ENCODE assay signal across 21 cellular contexts in the genomic region with DNA sequence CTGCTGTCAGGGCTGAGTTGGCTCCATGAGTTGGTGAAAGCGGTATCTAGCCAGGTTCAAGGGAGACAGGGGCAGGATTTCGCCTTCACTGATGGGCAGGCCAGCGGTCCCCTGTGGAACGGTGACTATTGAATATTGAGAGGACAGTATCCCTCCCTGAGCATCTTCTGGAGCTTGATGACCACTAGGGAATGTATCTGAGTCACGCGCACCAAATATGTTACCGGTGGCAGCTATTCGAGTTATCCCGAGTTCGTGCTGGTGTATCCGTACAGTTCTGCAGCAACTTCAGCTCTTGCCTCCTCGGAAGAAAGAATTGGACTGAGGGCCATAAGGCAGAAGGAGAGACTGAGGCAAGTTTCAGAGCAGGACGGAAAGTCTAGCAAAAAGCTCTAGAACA. TPM values are rescaled to one million over a fixed set of nuclear protein-coding genes. Genes with fewer than 3 reads are reported as not detected.
DNase-seq lines count a peak whose midpoint lies in the region; ATAC-seq, FAIRE-seq and TF ChIP-seq lines count a peak whose summit lies in the region.
"Had no signal": no experiment of that assay in that cellular context is flagged by ENCODE, and none has a peak within 500 bp of the region (broad histone marks: within the 10 kb centered on the region; RNA-seq: fewer than 3 reads in every experiment).

No MANE protein-coding gene starts in this region.

- H3K14ac ChIP-seq in mesenchymal stem cell (ENCODE audit: low read length in 2 of 2): no peak overlapping the region

- no peak overlapping the region for H2BK15ac ChIP-seq in mesenchymal stem cell (ENCODE audit: low read depth, poor library complexity, severe bottlenecking)

- peak overlapping the region; percentile 38 for H4K8ac ChIP-seq in mesenchymal stem cell (ENCODE audit: low read length)

- FAIRE-seq in K562 (lab: Jason Lieb, UNC): no peak
- FAIRE-seq: A549, D721Med had no signal

- peaks cover 4% of the 10 kb centered on the region for H3K9me1 ChIP-seq in K562 (ENCODE audit: control insufficient read depth, insufficient read depth, low read length)

- no peak for TF ChIP-seq EP300 in K562 (IDR thresholded peaks at IDR 0.05; ENCODE audit: low read length)

- WGBS in K562 (ENCODE audit: insufficient coverage, low coverage, missing lambda C conversion rate): 91% methylated on average over 13 of the region's 13 CpGs
- WGBS in mesenchymal stem cell: 89% methylated on average over 13 of the region's 13 CpGs

- H3K4me1 Mint-ChIP-seq in activated CD8-positive, alpha-beta T cell treated with anti-CD3 and anti-CD28 coated beads, Interleukin-2, amount 10 ng/mL, durations not matched to agents 7 days and 5 days (ENCODE audit: low read depth): peaks cover 15% of the 10 kb centered on the region

- no peaks in the 10 kb centered on the region for H3K27me3 Mint-ChIP-seq in activated CD8-positive, alpha-beta T cell treated with anti-CD3 and anti-CD28 coated beads, Interleukin-2, amount 10 ng/mL, durations not matched to agents 7 days and 5 days (ENCODE audit: low read depth)
- H3K27me3 Mint-ChIP-seq: CD4-positive, alpha-beta T cell; IgD-negative memory B cell had no signal

- in situ Hi-C loops in K562 (cut with MboI): loop anchor here (5.0 kb wide), 1 partner anchor 437 kb away; no protein-coding TSS in a partner anchor

- H4K91ac ChIP-seq in mesenchymal stem cell (ENCODE audit: low read length): no peak overlapping the region

- H3K9ac ChIP-seq in K562 (ENCODE audit: insufficient read depth in 1 of 2, low read depth in 2 of 2, low read length in 2 of 2) (no peak overlapping the region), mesenchymal stem cell (ENCODE audit: low read length) (no peak overlapping the region)

- H2AFZ ChIP-seq in K562 (ENCODE audit: low read depth, low read length): no peak overlapping the region
- H2AFZ ChIP-seq in mesenchymal stem cell (ENCODE audit: low read depth, low read length): no peak overlapping the region

- no TSS peak for BruUV-seq in K562 (replicated peaks; lab: Mats Ljungman, UMichigan)

- H4K20me1 ChIP-seq in K562 (replicated peaks; ENCODE audit: control insufficient read depth, insufficient read depth, low read length): peaks cover 9% of the 10 kb centered on the region; the same call in 1 of the 2 replicates

- H2AK5ac ChIP-seq in mesenchymal stem cell (ENCODE audit: low read length, severe bottlenecking): peak overlapping the region; percentile 28

- H3K4me3 ChIP-seq in K562: no peak overlapping the region
- no peak overlapping the region for H3K4me3 ChIP-seq in mesenchymal stem cell (ENCODE audit: insufficient read depth in 1 of 2, low read depth in 1 of 2, low read length in 2 of 2)
- H3K4me3 ChIP-seq: A549, HAP-1 had no signal

- H3K4ac ChIP-seq in mesenchymal stem cell (ENCODE audit: low read depth in 1 of 2, low read length in 2 of 2): no peak overlapping the region

- H2BK120ac ChIP-seq in mesenchymal stem cell (ENCODE audit: low read depth, low read length): no peak overlapping the region

- peaks cover 6% of the 10 kb centered on the region; the same call in 1 of the 3 replicates for H3K79me2 ChIP-seq in K562 (ENCODE audit: control insufficient read depth, insufficient read depth, low read length)

- H3K4me1 ChIP-seq in K562 (replicated peaks in 1 of 2; ENCODE audit: control insufficient read depth in 2 of 2, insufficient read depth in 2 of 2, low read length in 2 of 2) (peaks cover 5 to 8% of the 10 kb centered on the region in 2 experiments; a peak in 3 of 5 replicates), mesenchymal stem cell (ENCODE audit: control insufficient read depth, insufficient read depth, low read depth, low read length) (peaks cover 7% of the 10 kb centered on the region)
- H3K4me1 ChIP-seq: Caco-2, HAP-1 had no signal

- no peak for TF ChIP-seq POLR2A in K562 (conservative IDR thresholded peaks at IDR 0.05)

- H3K27ac ChIP-seq in K562 (ENCODE audit: extremely low read depth, low read depth, low read length) (no peak overlapping the region), mesenchymal stem cell (ENCODE audit: low read length, poor library complexity, severe bottlenecking) (no peak overlapping the region)
- H3K27ac ChIP-seq: 22Rv1, A549, C4-2B, HL-60 had no signal

- CTCF ChIA-PET in K562 (lab: Yijun Ruan, JAX; ENCODE audit: low intra/inter-chr PET ratio): interaction anchor here (0.6 to 1.2 kb wide), 2 partner anchors 27 to 433 kb away, joined by 3 to 5 read pairs; no protein-coding TSS in a partner anchor
- CTCF ChIA-PET in activated CD8-positive, alpha-beta T cell treated with anti-CD3 and anti-CD28 coated beads, Interleukin-2, amount 10 ng/mL, durations not matched to agents 7 days and 5 days (lab: Charles Lee): interaction anchor here (1.2 to 13.8 kb wide), 5 partner anchors 98 to 444 kb away, joined by 3 to 326 read pairs (median 26); no protein-coding TSS in a partner anchor

- peaks cover 45% of the 10 kb centered on the region for H3K36me3 Mint-ChIP-seq in activated CD8-positive, alpha-beta T cell treated with anti-CD3 and anti-CD28 coated beads, Interleukin-2, amount 10 ng/mL, durations not matched to agents 7 days and 5 days (ENCODE audit: low read depth)
- H3K36me3 Mint-ChIP-seq: IgD-negative memory B cell had no signal

- peaks cover 87% of the 10 kb centered on the region for H3K36me3 ChIP-seq in K562 (ENCODE audit: control insufficient read depth, insufficient read depth, low read length)
- H3K36me3 ChIP-seq in mesenchymal stem cell (ENCODE audit: control insufficient read depth in 1 of 2, insufficient read depth in 2 of 2, low read depth in 1 of 2, low read length in 2 of 2): peaks cover 30 to 51% of the 10 kb centered on the region in 2 experiments

- no peaks in the 10 kb centered on the region for H3K9me3 Mint-ChIP-seq in activated CD8-positive, alpha-beta T cell treated with anti-CD3 and anti-CD28 coated beads, Interleukin-2, amount 10 ng/mL, durations not matched to agents 7 days and 5 days (ENCODE audit: insufficient read depth)
- H3K9me3 Mint-ChIP-seq: CD4-positive, alpha-beta T cell; IgD-negative memory B cell had no signal

- no peak for TF ChIP-seq CTCF in K562 (IDR thresholded peaks at IDR 0.05 in 2 of 3, conservative IDR thresholded peaks at IDR 0.05 in 1 of 3; ENCODE audit: insufficient read depth in 2 of 3, low read depth in 1 of 3, low read length in 3 of 3)

- DNase-seq in DMS 273 (lab: John Stamatoyannopoulos, UW; ENCODE audit: unreplicated experiment) (peak; percentile 21), DMS 273 treated with DMSO at 0.1 percent for 48 hours (lab: John Stamatoyannopoulos, UW) (no peak), K562 (ENCODE audit: extremely low read depth in 1 of 4, low spot score in 3 of 4) (no peak), mesenchymal stem cell (no peak), posterior vena cava (ENCODE audit: low spot score) (peak; percentile 43), NCI-H1092 treated with DMSO at 0.1 percent for 48 hours (lab: John Stamatoyannopoulos, UW) (no peak), head of caudate nucleus (no peak)
- no peak for DNase-seq in activated CD8-positive, alpha-beta T cell treated with anti-CD3 and anti-CD28 coated beads, Interleukin-2, amount 10 ng/mL, durations not matched to agents 7 days and 5 days
- DNase-seq: AML-193; Caco-2; CD4-positive, alpha-beta T cell; DMS79 treated with DMSO at 0.1 percent for 48 hours; GF-D8; GOT3 had no signal

- H3K18ac ChIP-seq in mesenchymal stem cell (ENCODE audit: low read depth in 1 of 2, low read length in 2 of 2): no peak overlapping the region

- POLR2A ChIA-PET in K562 (lab: Yijun Ruan, JAX): interaction anchor here (0.7 to 2.5 kb wide), 3 partner anchors 12 to 444 kb away, joined by 3 to 9 read pairs (median 6); no protein-coding TSS in a partner anchor
- POLR2A ChIA-PET in activated CD8-positive, alpha-beta T cell treated with anti-CD3 and anti-CD28 coated beads, Interleukin-2, amount 10 ng/mL, durations not matched to agents 7 days and 5 days (lab: Charles Lee): no interaction called here

- intact Hi-C loops in K562 (cut with micrococcal nuclease): no loop called here
- intact Hi-C loops in posterior vena cava (cut with DNase I): loop anchor here (5.0 to 10.0 kb wide), 3 partner anchors 54 to 442 kb away; no protein-coding TSS in a partner anchor
- intact Hi-C loops in head of caudate nucleus (cut with DNase I): loop anchor here (5.0 kb wide), 2 partner anchors 432 to 447 kb away; no protein-coding TSS in a partner anchor

- no peak overlapping the region for H3K27ac Mint-ChIP-seq in activated CD8-positive, alpha-beta T cell treated with anti-CD3 and anti-CD28 coated beads, Interleukin-2, amount 10 ng/mL, durations not matched to agents 7 days and 5 days
- H3K27ac Mint-ChIP-seq: CD4-positive, alpha-beta T cell; IgD-negative memory B cell had no signal

- no peaks in the 10 kb centered on the region for H3K9me3 ChIP-seq in K562 (replicated peaks; ENCODE audit: control insufficient read depth, insufficient read depth, low read depth, low read length)
- no peaks in the 10 kb centered on the region for H3K9me3 ChIP-seq in mesenchymal stem cell (ENCODE audit: control insufficient read depth, low read length)
- H3K9me3 ChIP-seq: A549, Caco-2, HAP-1 had no signal

- H3K27me3 ChIP-seq in K562 (ENCODE audit: control insufficient read depth in 2 of 2, insufficient read depth in 2 of 2, low read length in 2 of 2): no peaks in the 10 kb centered on the region
- H3K27me3 ChIP-seq in mesenchymal stem cell (ENCODE audit: control insufficient read depth in 1 of 2, insufficient read depth in 1 of 2, low read length in 2 of 2): no peaks in the 10 kb centered on the region

- peaks cover 16% of the 10 kb centered on the region for H3K79me1 ChIP-seq in mesenchymal stem cell (replicated peaks; ENCODE audit: low read length, poor library complexity, severe bottlenecking)

- TF ChIP-seq RAD21 in K562 (CRISPR knock-in tag; conservative IDR thresholded peaks at IDR 0.05 in 1 of 2, IDR thresholded peaks at IDR 0.05 in 1 of 2): no peak

- H3K4me3 Mint-ChIP-seq in activated CD8-positive, alpha-beta T cell treated with anti-CD3 and anti-CD28 coated beads, Interleukin-2, amount 10 ng/mL, durations not matched to agents 7 days and 5 days: no peak overlapping the region
- H3K4me3 Mint-ChIP-seq: CD4-positive, alpha-beta T cell; IgD-negative memory B cell had no signal

- H2BK5ac ChIP-seq in mesenchymal stem cell (ENCODE audit: low read depth, low read length, poor library complexity, severe bottlenecking): no peak overlapping the region

- H3K23ac ChIP-seq in mesenchymal stem cell (ENCODE audit: low read length in 2 of 2): no peak overlapping the region

- no peak overlapping the region for H2BK12ac ChIP-seq in mesenchymal stem cell (ENCODE audit: low read length in 2 of 2)

- peak; percentile 10; the same call in 1 of the 3 replicates for ATAC-seq in K562
- ATAC-seq in activated CD8-positive, alpha-beta T cell treated with anti-CD3 and anti-CD28 coated beads, Interleukin-2, amount 10 ng/mL, durations not matched to agents 7 days and 5 days: no peak

- H3K4me2 ChIP-seq in K562 (ENCODE audit: insufficient read depth, low read length) (no peak overlapping the region), mesenchymal stem cell (ENCODE audit: low read length, poor library complexity, severe bottlenecking) (no peak overlapping the region)
- H3K4me2 ChIP-seq: A549 had no signal

RNA-seq across cellular contexts. Expression of gene MTHFD1L, which starts 24.8 kb away (rescaled TPM):
- total RNA-seq in K562 (2011; cell fraction: chromatin; rRNA removed; ENCODE audit: low replicate concordance): 162 and 229 TPM in 2 replicates
- total RNA-seq in K562 (2011; cell fraction: nucleolus; rRNA removed): 68.4 and 78.3 TPM in 2 replicates
- 96.0 and 99.6 TPM in 2 replicates for total RNA-seq in K562 (2011; cell fraction: nucleoplasm; rRNA removed)
- total RNA-seq in K562 (2014; rRNA removed) (36.0 and 36.9 TPM in 2 replicates), K562 (2014; rRNA removed; fragmentation: Illumina TruSeq; extraction: Trizol) (63.0 and 85.9 TPM in 2 replicates), K562 (2015; rRNA removed; fragmentation: Illumina TruSeq; extraction: Trizol) (22.9 and 24.0 TPM in 2 replicates), K562 (2021) (118 and 128 TPM in 2 replicates), posterior vena cava (10 to 100 TPM; 45.3 to 53.4 TPM)
- polyA plus RNA-seq in K562 (2011; rRNA removed) (77.7 and 80.6 TPM in 2 replicates), K562 (2014; fragmentation: Illumina TruSeq; extraction: Trizol) (65.5 and 68.2 TPM in 2 replicates), K562 (2014; fragmentation: Nextera tagmentation; extraction: Ambion mirVana) (10 to 100 TPM; 20.9 to 27.7 TPM), K562 (2014; rRNA removed) (61.0 and 61.8 TPM in 2 replicates)
- polyA plus RNA-seq in K562 (2011; cell fraction: cytosol; rRNA removed): 23.3 and 44.4 TPM in 2 replicates
- polyA plus RNA-seq in K562 (2011; cell fraction: nucleus; rRNA removed): 34.2 and 46.5 TPM in 2 replicates
- 47.8 and 100 TPM in 2 replicates for polyA plus RNA-seq in K562 (2012)
- polyA minus RNA-seq in K562 (2011; rRNA and poly(A)+ RNA removed): 78.9 and 99.3 TPM in 2 replicates
- 48.1 and 48.5 TPM in 2 replicates for polyA minus RNA-seq in K562 (2011; cell fraction: cytosol; rRNA and poly(A)+ RNA removed)
- polyA minus RNA-seq in K562 (2011; cell fraction: nucleus; rRNA and poly(A)+ RNA removed): 38.1 and 74.5 TPM in 2 replicates
- polyA plus RNA-seq in mesenchymal stem cell (2013, experiment 1 of 2): 30.8 TPM
- 33.1 TPM for polyA plus RNA-seq in mesenchymal stem cell (2013, experiment 2 of 2)
- total RNA-seq in activated CD8-positive, alpha-beta T cell treated with anti-CD3 and anti-CD28 coated beads, Interleukin-2, amount 10 ng/mL, durations not matched to agents 7 days and 5 days: 10 to 100 TPM; 59.7 to 62.3 TPM

Comparison
In these comparisons a context has a peak if more than half of its experiments do, and no peak if none do; other contexts are left out.
1. DNase-seq: peak in DMS 273 (single experiment) and posterior vena cava (single experiment); none in DMS 273 treated with DMSO at 0.1 percent for 48 hours (single experiment), K562 (0 of 4), mesenchymal stem cell (single experiment), NCI-H1092 treated with DMSO at 0.1 percent for 48 hours (single experiment), head of caudate nucleus (0 of 42) and activated CD8-positive, alpha-beta T cell treated with anti-CD3 and anti-CD28 coated beads, Interleukin-2, amount 10 ng/mL, durations not matched to agents 7 days and 5 days (single experiment).